15 cellular contexts compared by ENCODE assay signal in genomic region chr9:130417602-130418001, GRCh38. TPM values are rescaled to one million over a fixed set of nuclear protein-coding genes. Genes with fewer than 3 reads are reported as not detected.
A peak's percentile ranks its signal among the peaks of the same experiment; 100 is the strongest.
DNase-seq lines count a peak whose midpoint lies in the region; ATAC-seq and TF ChIP-seq lines count a peak whose summit lies in the region.
"Had no signal": no experiment of that assay in that cellular context is flagged by ENCODE, and none has a peak within 500 bp of the region (broad histone marks: within the 10 kb centered on the region; RNA-seq: fewer than 3 reads in every experiment).

No MANE protein-coding gene starts in this region.

- H3K36me3 ChIP-seq in mammary epithelial cell (ENCODE audit: insufficient read depth, low read length) = no peaks in the 10 kb centered on the region
- H3K36me3 ChIP-seq: upper lobe of left lung had no signal

- no peaks in the 10 kb centered on the region for H4K20me1 ChIP-seq in mammary epithelial cell (ENCODE audit: insufficient read depth, low read length)

- H3K4me3 Mint-ChIP-seq in MCF 10A (ENCODE audit: unreplicated experiment) (no peak overlapping the region), chondrocyte (ENCODE audit: unreplicated experiment) (no peak overlapping the region), Calu3 (ENCODE audit: low read depth, unreplicated experiment) (no peak overlapping the region)

- H3K4me1 Mint-ChIP-seq in MCF 10A (ENCODE audit: insufficient read depth, unreplicated experiment) (no peaks in the 10 kb centered on the region), chondrocyte (ENCODE audit: low read depth) (peaks cover 10% of the 10 kb centered on the region), Calu3 (ENCODE audit: low read depth, unreplicated experiment) (no peaks in the 10 kb centered on the region)

- no peaks in the 10 kb centered on the region for H3K27me3 Mint-ChIP-seq in MCF 10A (ENCODE audit: insufficient read depth, unreplicated experiment)
- H3K27me3 Mint-ChIP-seq in chondrocyte (ENCODE audit: low read depth) = peaks cover 33% of the 10 kb centered on the region
- H3K27me3 Mint-ChIP-seq in Calu3 (ENCODE audit: unreplicated experiment) = no peaks in the 10 kb centered on the region

- no peak overlapping the region for H3K4me2 ChIP-seq in mammary epithelial cell (ENCODE audit: insufficient read depth, low read depth, low read length)

- no peak overlapping the region for H3K27ac ChIP-seq in mammary epithelial cell (ENCODE audit: insufficient read depth, low read depth, low read length)
- H3K27ac ChIP-seq: parathyroid adenoma, upper lobe of left lung had no signal

- no peak for ATAC-seq in HG03196 (IDR thresholded peaks at IDR 0.05; ENCODE audit: unreplicated experiment)
- ATAC-seq: left cardiac atrium had no signal

- H3K36me3 Mint-ChIP-seq in MCF 10A (ENCODE audit: insufficient read depth, unreplicated experiment) = peaks cover 6% of the 10 kb centered on the region
- peaks cover 4% of the 10 kb centered on the region for H3K36me3 Mint-ChIP-seq in chondrocyte (ENCODE audit: low read depth)
- H3K36me3 Mint-ChIP-seq in Calu3 (ENCODE audit: insufficient read depth, unreplicated experiment) = no peaks in the 10 kb centered on the region

- H3K27ac Mint-ChIP-seq in MCF 10A (ENCODE audit: low read depth, unreplicated experiment) = no peak overlapping the region
- no peak overlapping the region for H3K27ac Mint-ChIP-seq in chondrocyte (ENCODE audit: unreplicated experiment)
- no peak overlapping the region for H3K27ac Mint-ChIP-seq in Calu3 (ENCODE audit: unreplicated experiment)

- H3K4me3 ChIP-seq in mammary epithelial cell (replicated peaks in 1 of 3; ENCODE audit: insufficient read depth in 1 of 3, low read depth in 2 of 3, low read length in 3 of 3) (no peak overlapping the region), NB4 (ENCODE audit: low read depth, low read length) (no peak overlapping the region)
- H3K4me3 ChIP-seq: upper lobe of left lung had no signal

- POLR2A ChIA-PET in MCF 10A (lab: Yijun Ruan, JAX) = no interaction called here

- dilution Hi-C loops in mammary epithelial cell (cut with HindIII; ENCODE audit: low sequenced_read_pairs) = no loop called here

- TF ChIP-seq CTCF in MCF 10A (IDR thresholded peaks at IDR 0.05; ENCODE audit: unreplicated experiment) = no peak
- no peak for TF ChIP-seq CTCF in mammary epithelial cell (conservative IDR thresholded peaks at IDR 0.05 in 1 of 2, IDR thresholded peaks at IDR 0.05 in 1 of 2; ENCODE audit: extremely low read depth in 1 of 2, insufficient read depth in 1 of 2, low read depth in 1 of 2, low read length in 2 of 2)
- TF ChIP-seq CTCF in NB4 (IDR thresholded peaks at IDR 0.05; ENCODE audit: low read depth, low read length) = peak; percentile 3
- peak; percentile 32 for TF ChIP-seq CTCF in chondrocyte (IDR thresholded peaks at IDR 0.05)
- no peak for TF ChIP-seq CTCF in Calu3 (IDR thresholded peaks at IDR 0.05; ENCODE audit: unreplicated experiment)

- DNase-seq in MCF 10A (ENCODE audit: unreplicated experiment) (peak; percentile 16), mammary epithelial cell (no peak), NB4 (ENCODE audit: low read depth) (peak; percentile 23), chondrocyte (ENCODE audit: low spot score) (peak; percentile 56), posterior vena cava (ENCODE audit: low spot score) (peak; percentile 71), NCI-H2107 (lab: John Stamatoyannopoulos, UW) (no peak), Calu3 (no peak)
- DNase-seq: activated effector memory CD4-positive, alpha-beta T cell treated with anti-CD3 and anti-CD28 coated beads, Interleukin-2, amount 50 U/mL, for 16 hours; cortex of kidney; left cardiac atrium; small intestine; stimulated activated naive CD4-positive, alpha-beta T cell; upper lobe of left lung had no signal

- no peaks in the 10 kb centered on the region for H3K79me2 ChIP-seq in mammary epithelial cell (ENCODE audit: insufficient read depth, low read length)
- H3K79me2 ChIP-seq: parathyroid adenoma had no signal

- TF ChIP-seq POLR2A in NB4 (IDR thresholded peaks at IDR 0.05; ENCODE audit: extremely low read depth, insufficient read length) = no peak

- 82% methylated on average over 5 of the region's 5 CpGs for WGBS in mammary epithelial cell (ENCODE audit: low coverage, missing lambda C conversion rate)

- BruUV-seq in MCF 10A (replicated peaks; lab: Mats Ljungman, UMichigan) (no TSS peak), mammary epithelial cell (replicated peaks; lab: Mats Ljungman, UMichigan) (no TSS peak), Calu3 (replicated peaks; lab: Mats Ljungman, UMichigan) (no TSS peak)

- intact Hi-C loops in MCF 10A (cut with micrococcal nuclease) (no loop called here), mammary epithelial cell (cut with micrococcal nuclease) (no loop called here), posterior vena cava (cut with DNase I) (loop anchor here in 1 of 2 donors (10.0 kb wide), 1 partner anchor 1017 kb away; no protein-coding TSS in a partner anchor), Calu3 (cut with micrococcal nuclease; ENCODE audit: unreplicated experiment) (no loop called here)

- no peak overlapping the region for H2AFZ ChIP-seq in mammary epithelial cell (ENCODE audit: low read depth, low read length)
- H2AFZ ChIP-seq: parathyroid adenoma had no signal

- H3K9me3 Mint-ChIP-seq in MCF 10A (ENCODE audit: unreplicated experiment) (no peaks in the 10 kb centered on the region), chondrocyte (ENCODE audit: low read depth) (no peaks in the 10 kb centered on the region), Calu3 (ENCODE audit: low read depth, unreplicated experiment) (no peaks in the 10 kb centered on the region)

- CTCF ChIA-PET in MCF 10A (lab: Yijun Ruan, JAX) = no interaction called here
- CTCF ChIA-PET in mammary epithelial cell (lab: Charles Lee; ENCODE audit: low non-redundant PET) = no interaction called here
- CTCF ChIA-PET in Calu3 (lab: Charles Lee) = no interaction called here

- no peak overlapping the region for H3K9ac ChIP-seq in mammary epithelial cell (ENCODE audit: insufficient read depth, low read length)
- H3K9ac ChIP-seq: parathyroid adenoma had no signal

- no peaks in the 10 kb centered on the region for H3K27me3 ChIP-seq in mammary epithelial cell (ENCODE audit: insufficient read depth, low read length)
- H3K27me3 ChIP-seq: upper lobe of left lung had no signal

- H3K9me3 ChIP-seq in mammary epithelial cell (replicated peaks; ENCODE audit: insufficient read depth, low read length) = no peaks in the 10 kb centered on the region
- H3K9me3 ChIP-seq: upper lobe of left lung had no signal

- peaks cover 7% of the 10 kb centered on the region for H3K4me1 ChIP-seq in mammary epithelial cell (ENCODE audit: insufficient read depth, low read length)
- H3K4me1 ChIP-seq: parathyroid adenoma, upper lobe of left lung had no signal

- in situ Hi-C loops in mammary epithelial cell (cut with MboI; ENCODE audit: low sequenced_read_pairs in 2 of 2) = no loop called here

RNA-seq across cellular contexts. Expression of gene ASS1, which starts 27.2 kb away (rescaled TPM):
- total RNA-seq in MCF 10A (2022) (204 and 299 TPM in 2 replicates), mammary epithelial cell (100 to 1,000 TPM in 1 of 2 donors, 10 to 100 TPM in 1; 58.7 to 683 TPM), chondrocyte (193 to 202 TPM (median 194 TPM) in 3 replicates), posterior vena cava (100 to 1,000 TPM; 106 to 118 TPM), Calu3 (2022) (40.3 and 78.9 TPM in 2 replicates)
- polyA plus RNA-seq in mammary epithelial cell = 113 TPM
- 55.6 TPM for polyA minus RNA-seq in mammary epithelial cell

Comparison
In these comparisons a context has a peak if more than half of its experiments do, and no peak if none do; other contexts are left out.
1. DNase-seq: peak in MCF 10A (single experiment), NB4 (single experiment), chondrocyte (single experiment) and posterior vena cava (single experiment); none in mammary epithelial cell (single experiment), NCI-H2107 (single experiment) and Calu3 (single experiment).
2. CTCF ChIP-seq: peak in NB4 (single experiment) and chondrocyte (single experiment); none in MCF 10A (single experiment), mammary epithelial cell (0 of 2) and Calu3 (single experiment).